21 cellular contexts compared by ENCODE assay signal in the genomic region with DNA sequence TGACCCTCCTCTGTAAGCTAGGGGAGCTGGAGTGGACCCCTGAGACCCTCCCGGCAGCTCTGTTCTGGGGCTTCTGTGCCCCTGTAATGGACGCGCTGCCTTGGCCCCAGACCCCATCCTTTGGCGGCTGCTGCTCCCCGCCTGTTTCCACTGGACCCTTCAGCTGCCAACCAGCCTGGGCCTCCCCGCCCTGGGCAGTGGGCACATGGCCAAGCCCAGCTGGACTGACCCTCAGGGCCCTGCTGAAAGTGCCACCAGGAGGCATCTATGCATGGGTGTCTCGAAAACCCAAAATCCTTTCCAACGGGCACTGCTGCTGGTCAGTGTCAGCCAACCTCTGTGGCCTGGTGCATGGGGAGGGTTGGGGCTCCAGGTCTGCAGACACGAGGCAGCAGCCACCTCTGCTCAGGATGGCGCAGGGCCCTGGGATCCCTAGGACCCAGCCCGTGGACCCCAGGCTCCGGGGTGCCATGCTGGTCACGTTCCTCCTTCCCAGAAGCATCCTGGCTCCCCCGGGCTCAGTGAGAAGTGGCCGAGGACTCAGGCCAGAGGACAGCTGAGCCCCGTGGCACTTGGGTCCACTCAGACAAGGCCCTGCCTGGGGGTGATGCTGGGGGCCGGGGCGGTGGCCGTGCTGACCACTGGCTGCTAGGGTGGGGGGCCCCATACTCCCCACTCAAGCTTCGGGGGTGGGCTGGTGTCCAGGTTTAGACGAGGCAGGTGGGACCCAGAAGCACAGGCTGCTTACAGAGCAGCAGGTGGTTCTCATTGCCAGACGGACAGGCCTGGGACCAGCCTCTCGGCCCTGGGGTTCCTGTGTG. TPM values are rescaled to one million over a fixed set of nuclear protein-coding genes. Genes with fewer than 3 reads are reported as not detected.
A peak's percentile ranks its signal among the peaks of the same experiment; 100 is the strongest.
DNase-seq lines count a peak whose midpoint lies in the region; ATAC-seq and TF ChIP-seq lines count a peak whose summit lies in the region.
"Had no signal": no experiment of that assay in that cellular context is flagged by ENCODE, and none has a peak within 500 bp of the region (broad histone marks: within the 10 kb centered on the region; RNA-seq: fewer than 3 reads in every experiment).

No MANE protein-coding gene starts in this region.

- H3K4me3 ChIP-seq in neuronal stem cell (ENCODE audit: low read length in 2 of 2) (no peak overlapping the region), aorta (ENCODE audit: low read length in 2 of 2) (no peak overlapping the region)
- H3K4me3 ChIP-seq: pancreas had no signal

- WGBS in neuronal stem cell (ENCODE audit: extremely low coverage in 2 of 2, insufficient read length in 2 of 2, insufficient replicate concordance in 1 of 2), 2 donors = no CpG with 5 or more reads among the region's 23 CpGs
- 55 to 56% methylated on average over 23 of the region's 23 CpGs for WGBS in aorta, 2 donors

- H3K36me3 ChIP-seq in neuronal stem cell (replicated peaks in 1 of 2; ENCODE audit: control insufficient read depth in 2 of 2, insufficient read depth in 2 of 2, low read length in 2 of 2) (no peaks in the 10 kb centered on the region), aorta (ENCODE audit: control insufficient read depth in 1 of 2, insufficient read depth in 2 of 2, low read length in 1 of 2) (no peaks in the 10 kb centered on the region)
- H3K36me3 ChIP-seq: pancreas had no signal

- no peak overlapping the region for H2BK120ac ChIP-seq in neuronal stem cell (ENCODE audit: low read depth, low read length)

- H3K4me1 Mint-ChIP-seq in natural killer cell treated with Interleukin-12 subunit alpha and Interleukin-12 subunit beta and Interleukin-15 and Interleukin-18, amount 100 ng/mL, for 72 hours (ENCODE audit: low read depth in 2 of 2) = no peaks in the 10 kb centered on the region
- no peaks in the 10 kb centered on the region for H3K4me1 Mint-ChIP-seq in natural killer cell
- H3K4me1 Mint-ChIP-seq: activated naive CD8-positive, alpha-beta T cell treated with anti-CD3 and anti-CD28 coated beads, Interleukin-2, amount 10 ng/mL, durations not matched to agents 7 days and 5 days had no signal

- H2AK5ac ChIP-seq in neuronal stem cell (ENCODE audit: low read depth, low read length) = peak overlapping the region; percentile 3

- no peak overlapping the region for H3K14ac ChIP-seq in neuronal stem cell (ENCODE audit: low read length)

- H3K4ac ChIP-seq in neuronal stem cell (ENCODE audit: low read length) = no peak overlapping the region

- intact Hi-C loops in natural killer cell (cut with micrococcal nuclease) = no loop called here
- intact Hi-C loops in cardiac septum (cut with DNase I) = no loop called here
- intact Hi-C loops in aorta (cut with DNase I) = no loop called here

- peak overlapping the region; percentile 73 for H2BK12ac ChIP-seq in neuronal stem cell (ENCODE audit: low read length)

- H2AFZ ChIP-seq in neuronal stem cell (ENCODE audit: low read length) = no peak overlapping the region

- peak overlapping the region; percentile 24 for H3K9ac ChIP-seq in neuronal stem cell (ENCODE audit: low read depth, low read length, poor library complexity)

- no peak overlapping the region for H4K8ac ChIP-seq in neuronal stem cell (ENCODE audit: low read depth, low read length)

- ATAC-seq in natural killer cell treated with Interleukin-12 subunit alpha and Interleukin-12 subunit beta and Interleukin-15 and Interleukin-18, amount 100 ng/mL, for 72 hours = no peak
- ATAC-seq in natural killer cell (no peak), aorta (ENCODE audit: low FRiP score) (no peak), GM21528 (IDR thresholded peaks at IDR 0.05; ENCODE audit: low FRiP score, unreplicated experiment) (no peak)
- ATAC-seq: activated CD8-positive, alpha-beta T cell treated with anti-CD3 and anti-CD28 coated beads for 36 hours; activated T-cell treated with anti-CD3 and anti-CD28 coated beads, Interleukin-2, amount 50 U/mL, for 72 hours; effector memory CD8-positive, alpha-beta T cell; pancreas; SK-N-SH treated with all-trans-retinoic acid at 6 μM for 48 hours had no signal

- H3K9me3 Mint-ChIP-seq in natural killer cell treated with Interleukin-12 subunit alpha and Interleukin-12 subunit beta and Interleukin-15 and Interleukin-18, amount 100 ng/mL, for 72 hours = no peaks in the 10 kb centered on the region
- H3K9me3 Mint-ChIP-seq in natural killer cell = no peaks in the 10 kb centered on the region
- H3K9me3 Mint-ChIP-seq: activated B cell treated with CpG ODN at 0.5 μM for 24 hours; activated CD8-positive, alpha-beta T cell treated with anti-CD3 and anti-CD28 coated beads for 36 hours; activated naive CD8-positive, alpha-beta T cell treated with anti-CD3 and anti-CD28 coated beads, Interleukin-2, amount 10 ng/mL, durations not matched to agents 7 days and 5 days; activated T-cell treated with anti-CD3 and anti-CD28 coated beads, Interleukin-2, amount 50 U/mL, for 72 hours; effector memory CD8-positive, alpha-beta T cell; T-helper 2 cell treated with Interferon-gamma antibody and Interleukin-4, amounts not matched to agents 5 μg/mL and 100 μg/mL, for 36 hours had no signal

- no peak overlapping the region for H2BK15ac ChIP-seq in neuronal stem cell (ENCODE audit: low read length)

- H3K27me3 Mint-ChIP-seq in natural killer cell treated with Interleukin-12 subunit alpha and Interleukin-12 subunit beta and Interleukin-15 and Interleukin-18, amount 100 ng/mL, for 72 hours = no peaks in the 10 kb centered on the region
- no peaks in the 10 kb centered on the region for H3K27me3 Mint-ChIP-seq in natural killer cell (ENCODE audit: low read depth in 2 of 2)
- H3K27me3 Mint-ChIP-seq: activated B cell treated with CpG ODN at 0.5 μM for 24 hours; activated CD8-positive, alpha-beta T cell treated with anti-CD3 and anti-CD28 coated beads for 36 hours; activated naive CD8-positive, alpha-beta T cell treated with anti-CD3 and anti-CD28 coated beads, Interleukin-2, amount 10 ng/mL, durations not matched to agents 7 days and 5 days; effector memory CD8-positive, alpha-beta T cell had no signal

- H3K9me3 ChIP-seq in neuronal stem cell (replicated peaks in 1 of 2; ENCODE audit: control insufficient read depth in 2 of 2, insufficient read depth in 1 of 2, low read depth in 1 of 2, low read length in 2 of 2) (no peaks in the 10 kb centered on the region), aorta (ENCODE audit: control insufficient read depth, low read length) (no peaks in the 10 kb centered on the region)
- H3K9me3 ChIP-seq: pancreas had no signal

- H4K91ac ChIP-seq in neuronal stem cell (ENCODE audit: low read depth, low read length, poor library complexity) = no peak overlapping the region

- peak; percentile 50 for DNase-seq in natural killer cell treated with Interleukin-12 subunit alpha and Interleukin-12 subunit beta and Interleukin-15 and Interleukin-18, amount 100 ng/mL, for 72 hours (ENCODE audit: low spot score)
- DNase-seq in natural killer cell = no peak
- DNase-seq in cardiac septum (ENCODE audit: low spot score) = peak; percentile 69
- DNase-seq in neuronal stem cell (ENCODE audit: low spot score) = no peak
- peak; percentile 59 to 82 for DNase-seq in aorta
- DNase-seq in SKM-1 (lab: John Stamatoyannopoulos, UW; ENCODE audit: unreplicated experiment) = no peak
- DNase-seq in NCI-H2196 treated with DMSO at 0.1 percent for 48 hours (lab: John Stamatoyannopoulos, UW; ENCODE audit: unreplicated experiment) = no peak
- DNase-seq: ACHN; activated B cell treated with CpG ODN at 0.5 μM for 24 hours; activated CD8-positive, alpha-beta T cell treated with anti-CD3 and anti-CD28 coated beads for 36 hours; effector memory CD8-positive, alpha-beta T cell; mesenchymal stem cell; NCI-H1105; NCI-H526 had no signal

- no peak overlapping the region for H3K23ac ChIP-seq in neuronal stem cell (ENCODE audit: low read depth, low read length, poor library complexity)

- H3K27ac ChIP-seq in neuronal stem cell (replicated peaks; ENCODE audit: low read length) (no peak overlapping the region), aorta (ENCODE audit: low read depth in 1 of 2, low read length in 2 of 2) (peak overlapping the region in 1 of 2 donors; percentile 28)
- H3K27ac ChIP-seq: C4-2B, pancreas had no signal

- H3K27me3 ChIP-seq in neuronal stem cell (ENCODE audit: control insufficient read depth in 3 of 3, insufficient read depth in 3 of 3, low read depth in 1 of 3, low read length in 3 of 3) (peaks cover 0 to 18% (median 0%) of the 10 kb centered on the region in 3 experiments), aorta (ENCODE audit: control insufficient read depth in 1 of 2, insufficient read depth in 2 of 2, low read length in 1 of 2) (no peaks in the 10 kb centered on the region)
- H3K27me3 ChIP-seq: pancreas had no signal

- no peak overlapping the region for H3K27ac Mint-ChIP-seq in natural killer cell treated with Interleukin-12 subunit alpha and Interleukin-12 subunit beta and Interleukin-15 and Interleukin-18, amount 100 ng/mL, for 72 hours
- H3K27ac Mint-ChIP-seq in natural killer cell = no peak overlapping the region
- H3K27ac Mint-ChIP-seq: activated B cell treated with CpG ODN at 0.5 μM for 24 hours; activated CD8-positive, alpha-beta T cell treated with anti-CD3 and anti-CD28 coated beads for 36 hours; activated naive CD8-positive, alpha-beta T cell treated with anti-CD3 and anti-CD28 coated beads, Interleukin-2, amount 10 ng/mL, durations not matched to agents 7 days and 5 days; activated T-cell treated with anti-CD3 and anti-CD28 coated beads, Interleukin-2, amount 50 U/mL, for 72 hours; effector memory CD8-positive, alpha-beta T cell; T-helper 2 cell treated with Interferon-gamma antibody and Interleukin-4, amounts not matched to agents 5 μg/mL and 100 μg/mL, for 36 hours had no signal

- no peak overlapping the region for H3K4me2 ChIP-seq in neuronal stem cell (ENCODE audit: insufficient read depth, low read length, poor library complexity, severe bottlenecking)

- no peak overlapping the region for H3K4me3 Mint-ChIP-seq in natural killer cell treated with Interleukin-12 subunit alpha and Interleukin-12 subunit beta and Interleukin-15 and Interleukin-18, amount 100 ng/mL, for 72 hours
- no peak overlapping the region for H3K4me3 Mint-ChIP-seq in natural killer cell
- H3K4me3 Mint-ChIP-seq: activated B cell treated with CpG ODN at 0.5 μM for 24 hours; activated CD8-positive, alpha-beta T cell treated with anti-CD3 and anti-CD28 coated beads for 36 hours; activated naive CD8-positive, alpha-beta T cell treated with anti-CD3 and anti-CD28 coated beads, Interleukin-2, amount 10 ng/mL, durations not matched to agents 7 days and 5 days; activated T-cell treated with anti-CD3 and anti-CD28 coated beads, Interleukin-2, amount 50 U/mL, for 72 hours; effector memory CD8-positive, alpha-beta T cell; T-helper 2 cell treated with Interferon-gamma antibody and Interleukin-4, amounts not matched to agents 5 μg/mL and 100 μg/mL, for 36 hours had no signal

- TF ChIP-seq CTCF in natural killer cell (IDR thresholded peaks at IDR 0.05) = no peak

- H2BK5ac ChIP-seq in neuronal stem cell (ENCODE audit: low read length) = no peak overlapping the region

- H3K4me1 ChIP-seq in neuronal stem cell (ENCODE audit: control insufficient read depth in 2 of 2, insufficient read depth in 1 of 2, low read depth in 1 of 2, low read length in 2 of 2) (peaks cover 7 to 29% of the 10 kb centered on the region in 2 donors), aorta (ENCODE audit: control insufficient read depth in 1 of 2, insufficient read depth in 2 of 2, low read length in 2 of 2) (no peaks in the 10 kb centered on the region)
- H3K4me1 ChIP-seq: pancreas had no signal

- peak overlapping the region; percentile 48 for H3K18ac ChIP-seq in neuronal stem cell (ENCODE audit: low read length)

- H3K79me1 ChIP-seq in neuronal stem cell (ENCODE audit: low read depth, low read length) = no peaks in the 10 kb centered on the region

- no peaks in the 10 kb centered on the region for H3K36me3 Mint-ChIP-seq in natural killer cell treated with Interleukin-12 subunit alpha and Interleukin-12 subunit beta and Interleukin-15 and Interleukin-18, amount 100 ng/mL, for 72 hours
- no peaks in the 10 kb centered on the region for H3K36me3 Mint-ChIP-seq in natural killer cell
- H3K36me3 Mint-ChIP-seq: activated naive CD8-positive, alpha-beta T cell treated with anti-CD3 and anti-CD28 coated beads, Interleukin-2, amount 10 ng/mL, durations not matched to agents 7 days and 5 days had no signal

RNA-seq across cellular contexts. Expression of a gene that starts 46.9 kb away (rescaled TPM):
- total RNA-seq in natural killer cell treated with Interleukin-12 subunit alpha and Interleukin-12 subunit beta and Interleukin-15 and Interleukin-18, amount 100 ng/mL, for 72 hours = 10 to 100 TPM; 43.5 to 83.6 TPM
- total RNA-seq in natural killer cell (10 to 100 TPM; 12.8 to 22.9 (median 20.0) TPM), cardiac septum (35.8 TPM), aorta (10 to 100 TPM; 21.5 to 29.6 TPM)
- 17.0 TPM for polyA plus RNA-seq in neuronal stem cell (2013, experiment 1 of 2)
- polyA plus RNA-seq in neuronal stem cell (2013, experiment 2 of 2) = 16.6 TPM
- 10 to 100 TPM; 17.3 to 19.2 TPM for polyA plus RNA-seq in aorta

Comparison
In these comparisons a context has a peak if more than half of its experiments do, and no peak if none do; other contexts are left out.
1. DNase-seq: peak in natural killer cell treated with Interleukin-12 subunit alpha and Interleukin-12 subunit beta and Interleukin-15 and Interleukin-18, amount 100 ng/mL, for 72 hours (single experiment), cardiac septum (single experiment) and aorta (2 of 2); none in natural killer cell (single experiment), neuronal stem cell (single experiment), SKM-1 (single experiment) and NCI-H2196 treated with DMSO at 0.1 percent for 48 hours (single experiment).